9 cellular contexts compared by ENCODE assay signal in genomic region chrX:2693526-2694002, GRCh38. TPM values are rescaled to one million over a fixed set of nuclear protein-coding genes. Genes with fewer than 3 reads are reported as not detected.
DNase-seq lines count a peak whose midpoint lies in the region; ATAC-seq and TF ChIP-seq lines count a peak whose summit lies in the region.
"Had no signal": no experiment of that assay in that cellular context is flagged by ENCODE, and none has a peak within 500 bp of the region (broad histone marks: within the 10 kb centered on the region; RNA-seq: fewer than 3 reads in every experiment).

No MANE protein-coding gene starts in this region.

- no peak overlapping the region for H3K23ac ChIP-seq in mesendoderm (ENCODE audit: low read length)

- H3K36me3 ChIP-seq in mesendoderm (ENCODE audit: control insufficient read depth, insufficient read depth, low read length): no peaks in the 10 kb centered on the region

- H3K56ac ChIP-seq in mesendoderm (ENCODE audit: low read length): no peak overlapping the region

- peak; percentile 35 for DNase-seq in activated CD4-positive, alpha-beta memory T cell treated with anti-CD3 and anti-CD28 coated beads, Interleukin-2, amount 10 ng/mL, durations not matched to agents 7 days and 5 days
- DNase-seq in foreskin fibroblast (no peak), NCI-H1105 treated with DMSO at 0.1 percent for 48 hours (lab: John Stamatoyannopoulos, UW) (no peak), mesendoderm (no peak)
- peak; percentile 19 for DNase-seq in stimulated activated naive CD8-positive, alpha-beta T cell treated with anti-CD3 and anti-CD28 coated beads, Interleukin-15, Interleukin-2, amounts not matched to agents 100 U/mL and 50 U/mL, for 24 hours
- DNase-seq: kidney glomerular epithelial cell, NCI-H748 treated with DMSO at 0.1 percent for 48 hours had no signal

- H2AK5ac ChIP-seq in mesendoderm (ENCODE audit: low read length): no peak overlapping the region

- H3K4me3 ChIP-seq in GM08714 (ENCODE audit: low read length) (peak overlapping the region; percentile 93; the same call in 1 of the 2 replicates), foreskin fibroblast (ENCODE audit: low read depth in 1 of 2, low read length in 2 of 2) (peak overlapping the region; percentile 83 to 92), mesendoderm (ENCODE audit: low read length) (no peak overlapping the region)

- peaks cover 64% of the 10 kb centered on the region for H3K36me3 Mint-ChIP-seq in activated CD4-positive, alpha-beta memory T cell treated with anti-CD3 and anti-CD28 coated beads, Interleukin-2, amount 10 ng/mL, durations not matched to agents 7 days and 5 days (ENCODE audit: low read depth)

- no peak overlapping the region for H4K5ac ChIP-seq in mesendoderm (ENCODE audit: low read length)

- H3K27ac Mint-ChIP-seq in activated CD4-positive, alpha-beta memory T cell treated with anti-CD3 and anti-CD28 coated beads, Interleukin-2, amount 10 ng/mL, durations not matched to agents 7 days and 5 days: peak overlapping the region; percentile 92

- no peak overlapping the region for H2BK120ac ChIP-seq in mesendoderm (ENCODE audit: low read depth, low read length)

- no peak overlapping the region for H3K18ac ChIP-seq in mesendoderm (ENCODE audit: low read length)

- CTCF ChIA-PET in activated CD4-positive, alpha-beta memory T cell treated with anti-CD3 and anti-CD28 coated beads, Interleukin-2, amount 10 ng/mL, durations not matched to agents 7 days and 5 days (lab: Charles Lee): no interaction called here

- no CpG with 5 or more reads among the region's 8 CpGs for whole genome bisulfite sequencing in mesendoderm (ENCODE audit: extremely low coverage, insufficient coverage, low lambda C conversion rate)

- H2BK5ac ChIP-seq in mesendoderm (ENCODE audit: low read length): no peak overlapping the region

- H3K27me3 Mint-ChIP-seq in activated CD4-positive, alpha-beta memory T cell treated with anti-CD3 and anti-CD28 coated beads, Interleukin-2, amount 10 ng/mL, durations not matched to agents 7 days and 5 days: no peaks in the 10 kb centered on the region

- H2BK15ac ChIP-seq in mesendoderm (replicated peaks; ENCODE audit: low read depth): no peak overlapping the region

- H3K9ac ChIP-seq in mesendoderm (ENCODE audit: low read length): no peak overlapping the region

- peaks cover 2% of the 10 kb centered on the region for H3K4me1 ChIP-seq in mesendoderm (ENCODE audit: control insufficient read depth, low read depth, low read length)

- POLR2A ChIA-PET in activated CD4-positive, alpha-beta memory T cell treated with anti-CD3 and anti-CD28 coated beads, Interleukin-2, amount 10 ng/mL, durations not matched to agents 7 days and 5 days (lab: Charles Lee): no interaction called here

- no peak for TF ChIP-seq CTCF in foreskin fibroblast (IDR thresholded peaks at IDR 0.05; ENCODE audit: low read depth, low read length)

- H3K9me3 Mint-ChIP-seq in activated CD4-positive, alpha-beta memory T cell treated with anti-CD3 and anti-CD28 coated beads, Interleukin-2, amount 10 ng/mL, durations not matched to agents 7 days and 5 days: no peaks in the 10 kb centered on the region

- H3K27me3 ChIP-seq in mesendoderm (ENCODE audit: insufficient read depth, low read length, poor library complexity): no peaks in the 10 kb centered on the region

- H3K27ac ChIP-seq in mesendoderm (ENCODE audit: low read depth, low read length): no peak overlapping the region

- H4K8ac ChIP-seq in mesendoderm (ENCODE audit: low read depth, low read length): no peak overlapping the region

- H3K4me2 ChIP-seq in mesendoderm (ENCODE audit: low read length): no peak overlapping the region

- no peak overlapping the region for H3K4ac ChIP-seq in mesendoderm (ENCODE audit: low read depth, low read length)

- no peak for ATAC-seq in stimulated activated naive CD8-positive, alpha-beta T cell treated with anti-CD3 and anti-CD28 coated beads, Interleukin-15, Interleukin-2, amounts not matched to agents 100 U/mL and 50 U/mL, for 24 hours
- ATAC-seq in HG03175 (IDR thresholded peaks at IDR 0.05; ENCODE audit: unreplicated experiment): no peak

- H3K79me2 ChIP-seq in mesendoderm (ENCODE audit: control insufficient read depth, insufficient read depth, low read length): peaks cover 1% of the 10 kb centered on the region

- H3K4me3 Mint-ChIP-seq in activated CD4-positive, alpha-beta memory T cell treated with anti-CD3 and anti-CD28 coated beads, Interleukin-2, amount 10 ng/mL, durations not matched to agents 7 days and 5 days: peak overlapping the region; percentile 94

- H3K4me1 Mint-ChIP-seq in activated CD4-positive, alpha-beta memory T cell treated with anti-CD3 and anti-CD28 coated beads, Interleukin-2, amount 10 ng/mL, durations not matched to agents 7 days and 5 days: peaks cover 56% of the 10 kb centered on the region

- H3K79me1 ChIP-seq in mesendoderm (ENCODE audit: low read length): peaks cover 16% of the 10 kb centered on the region

RNA-seq across cellular contexts. Expression of gene CD99, which starts 2.5 kb away (rescaled TPM):
- total RNA-seq in activated CD4-positive, alpha-beta memory T cell treated with anti-CD3 and anti-CD28 coated beads, Interleukin-2, amount 10 ng/mL, durations not matched to agents 7 days and 5 days: 100 to 1,000 TPM; 389 to 410 TPM
- 40.9 TPM for polyA plus RNA-seq in mesendoderm (2013, experiment 1 of 2)
- 40.4 TPM for polyA plus RNA-seq in mesendoderm (2013, experiment 2 of 2)

RNA-seq across cellular contexts. Expression of gene XG, which starts 58.3 kb away (rescaled TPM):
- not detected for total RNA-seq in activated CD4-positive, alpha-beta memory T cell treated with anti-CD3 and anti-CD28 coated beads, Interleukin-2, amount 10 ng/mL, durations not matched to agents 7 days and 5 days
- polyA plus RNA-seq in mesendoderm (2013, experiment 1 of 2): 0.27 TPM
- 0.17 TPM for polyA plus RNA-seq in mesendoderm (2013, experiment 2 of 2)

Comparison
In these comparisons a context has a peak if more than half of its experiments do, and no peak if none do; other contexts are left out.
1. DNase-seq: peak in activated CD4-positive, alpha-beta memory T cell treated with anti-CD3 and anti-CD28 coated beads, Interleukin-2, amount 10 ng/mL, durations not matched to agents 7 days and 5 days (single experiment) and stimulated activated naive CD8-positive, alpha-beta T cell treated with anti-CD3 and anti-CD28 coated beads, Interleukin-15, Interleukin-2, amounts not matched to agents 100 U/mL and 50 U/mL, for 24 hours (single experiment); none in foreskin fibroblast (0 of 2), NCI-H1105 treated with DMSO at 0.1 percent for 48 hours (single experiment) and mesendoderm (single experiment).